13 cellular contexts compared by ENCODE assay signal in genomic region chr2:199261221-199261620, GRCh38.
DNase-seq lines count a peak whose midpoint lies in the region; TF ChIP-seq lines count a peak whose summit lies in the region.
"Had no signal": no experiment of that assay in that cellular context is flagged by ENCODE, and none has a peak within 500 bp of the region (broad histone marks: within the 10 kb centered on the region; RNA-seq: fewer than 3 reads in every experiment).

No MANE protein-coding gene starts in this region.

- CTCF ChIA-PET in HEK293T (lab: Yijun Ruan, JAX) = no interaction called here

- H3K4me3 ChIP-seq in astrocyte of the spinal cord (ENCODE audit: low read depth, low read length) = no peak overlapping the region
- H3K4me3 ChIP-seq: coronary artery, lung, thoracic aorta had no signal

- TF ChIP-seq CTCF in astrocyte of the spinal cord (IDR thresholded peaks at IDR 0.05; ENCODE audit: low read depth, low read length) = peak; percentile 4

- DNase-seq in DMS153 (lab: John Stamatoyannopoulos, UW) (peak; percentile 44), NCI-H1092 treated with DMSO at 0.1 percent for 48 hours (lab: John Stamatoyannopoulos, UW) (peak; percentile 81), astrocyte of the spinal cord (ENCODE audit: low read depth, low spot score) (peak; percentile 86), midbrain (lab: John Stamatoyannopoulos, UW) (peak; percentile 17), NCI-H524 treated with DMSO at 0.1 percent for 48 hours (lab: John Stamatoyannopoulos, UW) (no peak), cerebellar nuclear complex (lab: John Stamatoyannopoulos, UW) (no peak), HEK293T (ENCODE audit: extremely low spot score) (no peak), SK-N-DZ (ENCODE audit: low spot score) (no peak)
- DNase-seq: activated gamma-delta T cell, GOT3 had no signal

- in situ Hi-C loops in astrocyte of the spinal cord (cut with HindIII; ENCODE audit: low sequenced_read_pairs) = no loop called here

- POLR2A ChIA-PET in HEK293T (lab: Yijun Ruan, JAX) = no interaction called here

TF ChIP-seq in HEK293T, 16 proteins besides CTCF, POLR2A, EP300 and RAD21:
- TF ChIP-seq ELF4 (IDR thresholded peaks at IDR 0.05) = no peak
- no peak for TF ChIP-seq SP1 (IDR thresholded peaks at IDR 0.05)
- no peak for TF ChIP-seq BHLHE40 (IDR thresholded peaks at IDR 0.05; ENCODE audit: borderline replicate concordance)
- no peak for TF ChIP-seq SUZ12 (IDR thresholded peaks at IDR 0.05)
- no peak for TF ChIP-seq FOXK2 (IDR thresholded peaks at IDR 0.05)
- no peak for TF ChIP-seq FOXA1 (IDR thresholded peaks at IDR 0.05)
- no peak for TF ChIP-seq LEF1 (IDR thresholded peaks at IDR 0.05; ENCODE audit: borderline replicate concordance)
- TF ChIP-seq, protein P1, sequence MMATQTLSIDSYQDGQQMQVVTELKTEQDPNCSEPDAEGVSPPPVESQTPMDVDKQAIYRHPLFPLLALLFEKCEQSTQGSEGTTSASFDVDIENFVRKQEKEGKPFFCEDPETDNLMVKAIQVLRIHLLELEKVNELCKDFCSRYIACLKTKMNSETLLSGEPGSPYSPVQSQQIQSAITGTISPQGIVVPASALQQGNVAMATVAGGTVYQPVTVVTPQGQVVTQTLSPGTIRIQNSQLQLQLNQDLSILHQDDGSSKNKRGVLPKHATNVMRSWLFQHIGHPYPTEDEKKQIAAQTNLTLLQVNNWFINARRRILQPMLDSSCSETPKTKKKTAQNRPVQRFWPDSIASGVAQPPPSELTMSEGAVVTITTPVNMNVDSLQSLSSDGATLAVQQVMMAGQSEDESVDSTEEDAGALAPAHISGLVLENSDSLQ (IDR thresholded peaks at IDR 0.05) = no peak
- no peak for TF ChIP-seq FOXM1 (IDR thresholded peaks at IDR 0.05; ENCODE audit: borderline replicate concordance)
- TF ChIP-seq TARDBP (IDR thresholded peaks at IDR 0.05) = no peak
- no peak for TF ChIP-seq NFRKB (IDR thresholded peaks at IDR 0.05)
- no peak for TF ChIP-seq ZNF384 (IDR thresholded peaks at IDR 0.05)
- no peak for TF ChIP-seq ARNT (IDR thresholded peaks at IDR 0.05)
- TF ChIP-seq L3MBTL2 (conservative IDR thresholded peaks at IDR 0.05) = no peak
- TF ChIP-seq HDGF (IDR thresholded peaks at IDR 0.05; ENCODE audit: borderline replicate concordance) = no peak

Comparison
In these comparisons a context has a peak if more than half of its experiments do, and no peak if none do; other contexts are left out.
1. DNase-seq: peak in DMS153 (single experiment), NCI-H1092 treated with DMSO at 0.1 percent for 48 hours (single experiment), astrocyte of the spinal cord (single experiment) and midbrain (single experiment); none in NCI-H524 treated with DMSO at 0.1 percent for 48 hours (single experiment), cerebellar nuclear complex (0 of 2), HEK293T (single experiment) and SK-N-DZ (single experiment).